In genomic region chr5:139710370-139711066, GRCh38 we compare ENCODE assay signal across 8 cellular contexts.
A peak's percentile ranks its signal among the peaks of the same experiment; 100 is the strongest.
DNase-seq lines count a peak whose midpoint lies in the region; ATAC-seq, FAIRE-seq and TF ChIP-seq lines count a peak whose summit lies in the region.

No MANE protein-coding gene starts in this region.

- POLR2A ChIA-PET in activated CD8-positive, alpha-beta T cell treated with anti-CD3 and anti-CD28 coated beads, Interleukin-2, amount 10 ng/mL, durations not matched to agents 7 days and 5 days (lab: Charles Lee) = interaction anchor here (1.0 to 1.6 kb wide), 4 partner anchors 10 to 150 kb away, joined by 3 to 5 read pairs (median 4); no protein-coding TSS in a partner anchor

- no peak for FAIRE-seq in D721Med (lab: Jason Lieb, UNC)

- H3K9me3 Mint-ChIP-seq in activated CD8-positive, alpha-beta T cell treated with anti-CD3 and anti-CD28 coated beads, Interleukin-2, amount 10 ng/mL, durations not matched to agents 7 days and 5 days (ENCODE audit: insufficient read depth) = no peaks in the 10 kb centered on the region
- no peaks in the 10 kb centered on the region for H3K9me3 Mint-ChIP-seq in effector memory CD8-positive, alpha-beta T cell
- H3K9me3 Mint-ChIP-seq in mesothelial cell of epicardium = no peaks in the 10 kb centered on the region

- H3K27me3 Mint-ChIP-seq in activated CD8-positive, alpha-beta T cell treated with anti-CD3 and anti-CD28 coated beads, Interleukin-2, amount 10 ng/mL, durations not matched to agents 7 days and 5 days (ENCODE audit: low read depth) = peaks cover 15% of the 10 kb centered on the region
- H3K27me3 Mint-ChIP-seq in effector memory CD8-positive, alpha-beta T cell = no peaks in the 10 kb centered on the region
- H3K27me3 Mint-ChIP-seq in mesothelial cell of epicardium (ENCODE audit: low read depth) = peaks cover 6% of the 10 kb centered on the region

- H3K4me3 Mint-ChIP-seq in activated CD8-positive, alpha-beta T cell treated with anti-CD3 and anti-CD28 coated beads, Interleukin-2, amount 10 ng/mL, durations not matched to agents 7 days and 5 days = peak overlapping the region; percentile 54
- H3K4me3 Mint-ChIP-seq in effector memory CD8-positive, alpha-beta T cell = peak overlapping the region; percentile 70 to 73
- peak overlapping the region; percentile 58 for H3K4me3 Mint-ChIP-seq in mesothelial cell of epicardium

- TF ChIP-seq CTCF in GM13977 (IDR thresholded peaks at IDR 0.05; ENCODE audit: extremely low read depth, insufficient read depth, missing control alignments) = no peak
- no peak for TF ChIP-seq CTCF in mesothelial cell of epicardium (IDR thresholded peaks at IDR 0.05; ENCODE audit: unreplicated experiment)
- no peak for TF ChIP-seq CTCF in D721Med (IDR thresholded peaks at IDR 0.05; ENCODE audit: insufficient read depth, missing control alignments)

- CTCF ChIA-PET in activated CD8-positive, alpha-beta T cell treated with anti-CD3 and anti-CD28 coated beads, Interleukin-2, amount 10 ng/mL, durations not matched to agents 7 days and 5 days (lab: Charles Lee) = interaction anchor here (0.6 to 4.7 kb wide), 14 partner anchors 9 to 192 kb away, joined by 3 to 43 read pairs (median 5); no protein-coding TSS in a partner anchor

- in situ Hi-C loops in GM13977 (cut with MboI; ENCODE audit: low pct_unique_long_range_greater_than_20kb, low sequenced_read_pairs, unreplicated experiment) = no loop called here

- DNase-seq in GM13977 (ENCODE audit: low spot score) (peak; percentile 85), NCI-H146 (lab: John Stamatoyannopoulos, UW) (peak; percentile 60), mesothelial cell of epicardium (ENCODE audit: low spot score in 2 of 2, unreplicated experiment in 2 of 2) (peak; percentile 44 to 62), D721Med (ENCODE audit: insufficient read length, low spot score) (no peak), NCI-H510A (lab: John Stamatoyannopoulos, UW) (no peak)
- peak; percentile 58 for DNase-seq in activated CD8-positive, alpha-beta T cell treated with anti-CD3 and anti-CD28 coated beads, Interleukin-2, amount 10 ng/mL, durations not matched to agents 7 days and 5 days
- peak; percentile 75 to 83 (median 81) for DNase-seq in effector memory CD8-positive, alpha-beta T cell
- DNase-seq in stimulated activated naive CD4-positive, alpha-beta T cell (lab: John Stamatoyannopoulos, UW) = peak; percentile 55 to 77 (median 66)

- peak; percentile 69 for ATAC-seq in activated CD8-positive, alpha-beta T cell treated with anti-CD3 and anti-CD28 coated beads, Interleukin-2, amount 10 ng/mL, durations not matched to agents 7 days and 5 days
- peak; percentile 80 for ATAC-seq in effector memory CD8-positive, alpha-beta T cell (replicated peaks)

- H3K36me3 Mint-ChIP-seq in activated CD8-positive, alpha-beta T cell treated with anti-CD3 and anti-CD28 coated beads, Interleukin-2, amount 10 ng/mL, durations not matched to agents 7 days and 5 days (ENCODE audit: low read depth) = no peaks in the 10 kb centered on the region
- H3K36me3 Mint-ChIP-seq in effector memory CD8-positive, alpha-beta T cell (ENCODE audit: insufficient read depth) = peaks cover 14% of the 10 kb centered on the region
- no peaks in the 10 kb centered on the region for H3K36me3 Mint-ChIP-seq in mesothelial cell of epicardium

- H3K27ac Mint-ChIP-seq in activated CD8-positive, alpha-beta T cell treated with anti-CD3 and anti-CD28 coated beads, Interleukin-2, amount 10 ng/mL, durations not matched to agents 7 days and 5 days = no peak overlapping the region
- H3K27ac Mint-ChIP-seq in effector memory CD8-positive, alpha-beta T cell = peak overlapping the region; percentile 92 to 93
- peak overlapping the region; percentile 59 for H3K27ac Mint-ChIP-seq in mesothelial cell of epicardium

- H3K4me1 Mint-ChIP-seq in activated CD8-positive, alpha-beta T cell treated with anti-CD3 and anti-CD28 coated beads, Interleukin-2, amount 10 ng/mL, durations not matched to agents 7 days and 5 days (ENCODE audit: low read depth) = peaks cover 18% of the 10 kb centered on the region
- peaks cover 32 to 34% of the 10 kb centered on the region in 2 donors for H3K4me1 Mint-ChIP-seq in effector memory CD8-positive, alpha-beta T cell (ENCODE audit: low read depth in 2 of 2)
- H3K4me1 Mint-ChIP-seq in mesothelial cell of epicardium = peaks cover 20% of the 10 kb centered on the region

Comparison
In these comparisons a context has a peak if more than half of its experiments do, and no peak if none do; other contexts are left out.
1. DNase-seq: peak in GM13977 (single experiment), NCI-H146 (single experiment), activated CD8-positive, alpha-beta T cell treated with anti-CD3 and anti-CD28 coated beads, Interleukin-2, amount 10 ng/mL, durations not matched to agents 7 days and 5 days (single experiment), effector memory CD8-positive, alpha-beta T cell (3 of 3), mesothelial cell of epicardium (2 of 2) and stimulated activated naive CD4-positive, alpha-beta T cell (6 of 6); none in D721Med (single experiment) and NCI-H510A (single experiment).
2. Peak in every context shown above with its lines, with median percentiles within 50 percentile points of each other: H3K4me3 Mint-ChIP-seq.